Comparison of ENCODE assay signal across 1 cellular context in the genomic region with DNA sequence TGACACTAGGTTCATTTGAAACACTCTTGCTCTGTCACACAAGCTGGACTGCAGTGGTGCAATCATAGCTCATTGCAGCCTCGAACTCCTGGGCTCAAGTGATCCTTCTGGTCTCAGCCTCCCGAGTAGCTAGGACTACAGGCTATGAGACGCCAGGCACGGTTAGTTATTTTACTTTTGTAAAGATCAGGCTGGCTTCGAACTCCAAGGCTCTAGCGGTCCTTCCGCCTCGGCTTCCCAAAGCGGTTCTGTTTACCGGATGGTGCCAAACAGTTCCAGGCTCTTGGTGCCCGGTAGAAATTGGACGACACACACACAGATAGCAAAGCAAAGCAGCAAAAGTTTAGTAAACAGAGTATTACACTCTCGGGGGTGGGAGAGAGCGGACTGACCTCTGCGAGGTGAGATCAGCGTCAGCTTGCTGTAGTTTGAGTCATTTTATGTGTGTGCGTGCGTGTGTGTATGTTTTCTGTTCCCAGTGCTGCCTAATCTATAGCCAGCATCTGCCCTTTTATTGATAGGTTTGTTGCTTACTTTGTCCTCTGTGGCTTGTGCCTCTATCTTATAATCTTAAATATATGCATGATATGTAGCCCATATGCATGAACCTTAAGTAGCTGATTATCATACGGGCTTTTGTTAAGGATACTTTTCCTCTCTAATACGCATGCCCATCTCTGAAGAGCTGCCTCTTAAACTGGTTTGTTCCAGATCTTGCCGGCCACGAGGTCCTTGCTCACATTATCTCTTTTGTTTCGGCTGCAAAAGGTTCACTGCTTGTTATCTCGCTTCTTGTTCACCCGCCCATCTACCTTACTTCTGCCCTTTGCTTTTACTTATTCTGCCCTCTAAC.
TF ChIP-seq lines count a peak whose summit lies in the region.

No MANE protein-coding gene starts in this region.

TF ChIP-seq in HEK293, 187 proteins besides CTCF, POLR2A, EP300 and RAD21 (continued from another document and continues in another):
- TF ChIP-seq, protein P1, sequence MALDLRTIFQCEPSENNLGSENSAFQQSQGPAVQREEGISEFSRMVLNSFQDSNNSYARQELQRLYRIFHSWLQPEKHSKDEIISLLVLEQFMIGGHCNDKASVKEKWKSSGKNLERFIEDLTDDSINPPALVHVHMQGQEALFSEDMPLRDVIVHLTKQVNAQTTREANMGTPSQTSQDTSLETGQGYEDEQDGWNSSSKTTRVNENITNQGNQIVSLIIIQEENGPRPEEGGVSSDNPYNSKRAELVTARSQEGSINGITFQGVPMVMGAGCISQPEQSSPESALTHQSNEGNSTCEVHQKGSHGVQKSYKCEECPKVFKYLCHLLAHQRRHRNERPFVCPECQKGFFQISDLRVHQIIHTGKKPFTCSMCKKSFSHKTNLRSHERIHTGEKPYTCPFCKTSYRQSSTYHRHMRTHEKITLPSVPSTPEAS (tag by site-specific recombination; IDR thresholded peaks at IDR 0.05), result peak; percentile 91
- TF ChIP-seq, protein P2, sequence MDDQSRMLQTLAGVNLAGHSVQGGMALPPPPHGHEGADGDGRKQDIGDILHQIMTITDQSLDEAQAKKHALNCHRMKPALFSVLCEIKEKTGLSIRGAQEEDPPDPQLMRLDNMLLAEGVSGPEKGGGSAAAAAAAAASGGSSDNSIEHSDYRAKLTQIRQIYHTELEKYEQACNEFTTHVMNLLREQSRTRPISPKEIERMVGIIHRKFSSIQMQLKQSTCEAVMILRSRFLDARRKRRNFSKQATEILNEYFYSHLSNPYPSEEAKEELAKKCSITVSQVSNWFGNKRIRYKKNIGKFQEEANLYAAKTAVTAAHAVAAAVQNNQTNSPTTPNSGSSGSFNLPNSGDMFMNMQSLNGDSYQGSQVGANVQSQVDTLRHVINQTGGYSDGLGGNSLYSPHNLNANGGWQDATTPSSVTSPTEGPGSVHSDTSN (CRISPR knock-in tag; IDR thresholded peaks at IDR 0.05), result no peak
- TF ChIP-seq ZNF121 (tag by site-specific recombination; IDR thresholded peaks at IDR 0.05), result no peak
- TF ChIP-seq ZNF324 (tag by site-specific recombination; IDR thresholded peaks at IDR 0.05), result no peak
- TF ChIP-seq ZBTB7A (tag by site-specific recombination; IDR thresholded peaks at IDR 0.05; ENCODE audit: low read depth), result no peak
- TF ChIP-seq, protein P3, sequence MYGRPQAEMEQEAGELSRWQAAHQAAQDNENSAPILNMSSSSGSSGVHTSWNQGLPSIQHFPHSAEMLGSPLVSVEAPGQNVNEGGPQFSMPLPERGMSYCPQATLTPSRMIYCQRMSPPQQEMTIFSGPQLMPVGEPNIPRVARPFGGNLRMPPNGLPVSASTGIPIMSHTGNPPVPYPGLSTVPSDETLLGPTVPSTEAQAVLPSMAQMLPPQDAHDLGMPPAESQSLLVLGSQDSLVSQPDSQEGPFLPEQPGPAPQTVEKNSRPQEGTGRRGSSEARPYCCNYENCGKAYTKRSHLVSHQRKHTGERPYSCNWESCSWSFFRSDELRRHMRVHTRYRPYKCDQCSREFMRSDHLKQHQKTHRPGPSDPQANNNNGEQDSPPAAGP (tag by site-specific recombination; IDR thresholded peaks at IDR 0.05), result no peak
- TF ChIP-seq SCRT1 (tag by site-specific recombination; IDR thresholded peaks at IDR 0.05; ENCODE audit: borderline replicate concordance), result no peak
- no peak for TF ChIP-seq GLI4 (tag by site-specific recombination; IDR thresholded peaks at IDR 0.05)
- TF ChIP-seq ZNF202 (tag by site-specific recombination; IDR thresholded peaks at IDR 0.05; ENCODE audit: borderline replicate concordance), result no peak
- TF ChIP-seq ZNF335 (tag by site-specific recombination; conservative IDR thresholded peaks at IDR 0.05), result peak; percentile 89
- TF ChIP-seq, protein P4, sequence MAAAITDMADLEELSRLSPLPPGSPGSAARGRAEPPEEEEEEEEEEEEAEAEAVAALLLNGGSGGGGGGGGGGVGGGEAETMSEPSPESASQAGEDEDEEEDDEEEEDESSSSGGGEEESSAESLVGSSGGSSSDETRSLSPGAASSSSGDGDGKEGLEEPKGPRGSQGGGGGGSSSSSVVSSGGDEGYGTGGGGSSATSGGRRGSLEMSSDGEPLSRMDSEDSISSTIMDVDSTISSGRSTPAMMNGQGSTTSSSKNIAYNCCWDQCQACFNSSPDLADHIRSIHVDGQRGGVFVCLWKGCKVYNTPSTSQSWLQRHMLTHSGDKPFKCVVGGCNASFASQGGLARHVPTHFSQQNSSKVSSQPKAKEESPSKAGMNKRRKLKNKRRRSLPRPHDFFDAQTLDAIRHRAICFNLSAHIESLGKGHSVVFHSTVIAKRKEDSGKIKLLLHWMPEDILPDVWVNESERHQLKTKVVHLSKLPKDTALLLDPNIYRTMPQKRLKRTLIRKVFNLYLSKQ (tag by site-specific recombination; IDR thresholded peaks at IDR 0.05; ENCODE audit: borderline replicate concordance), result no peak
- TF ChIP-seq ZNF2 (tag by site-specific recombination; IDR thresholded peaks at IDR 0.05), result no peak; the same call in 1 of the 2 replicates
- TF ChIP-seq KLF10 (tag by site-specific recombination; IDR thresholded peaks at IDR 0.05), result no peak
- no peak for TF ChIP-seq ZNF24 (tag by site-specific recombination; IDR thresholded peaks at IDR 0.05)
- peak; percentile 50; the same call in 1 of the 2 replicates for TF ChIP-seq ZNF501 (tag by site-specific recombination; IDR thresholded peaks at IDR 0.05)
- TF ChIP-seq ZNF670 (tag by site-specific recombination; IDR thresholded peaks at IDR 0.05; ENCODE audit: low read depth), result no peak
- no peak for TF ChIP-seq ZNF248 (tag by site-specific recombination; IDR thresholded peaks at IDR 0.05)
- TF ChIP-seq, protein P5, sequence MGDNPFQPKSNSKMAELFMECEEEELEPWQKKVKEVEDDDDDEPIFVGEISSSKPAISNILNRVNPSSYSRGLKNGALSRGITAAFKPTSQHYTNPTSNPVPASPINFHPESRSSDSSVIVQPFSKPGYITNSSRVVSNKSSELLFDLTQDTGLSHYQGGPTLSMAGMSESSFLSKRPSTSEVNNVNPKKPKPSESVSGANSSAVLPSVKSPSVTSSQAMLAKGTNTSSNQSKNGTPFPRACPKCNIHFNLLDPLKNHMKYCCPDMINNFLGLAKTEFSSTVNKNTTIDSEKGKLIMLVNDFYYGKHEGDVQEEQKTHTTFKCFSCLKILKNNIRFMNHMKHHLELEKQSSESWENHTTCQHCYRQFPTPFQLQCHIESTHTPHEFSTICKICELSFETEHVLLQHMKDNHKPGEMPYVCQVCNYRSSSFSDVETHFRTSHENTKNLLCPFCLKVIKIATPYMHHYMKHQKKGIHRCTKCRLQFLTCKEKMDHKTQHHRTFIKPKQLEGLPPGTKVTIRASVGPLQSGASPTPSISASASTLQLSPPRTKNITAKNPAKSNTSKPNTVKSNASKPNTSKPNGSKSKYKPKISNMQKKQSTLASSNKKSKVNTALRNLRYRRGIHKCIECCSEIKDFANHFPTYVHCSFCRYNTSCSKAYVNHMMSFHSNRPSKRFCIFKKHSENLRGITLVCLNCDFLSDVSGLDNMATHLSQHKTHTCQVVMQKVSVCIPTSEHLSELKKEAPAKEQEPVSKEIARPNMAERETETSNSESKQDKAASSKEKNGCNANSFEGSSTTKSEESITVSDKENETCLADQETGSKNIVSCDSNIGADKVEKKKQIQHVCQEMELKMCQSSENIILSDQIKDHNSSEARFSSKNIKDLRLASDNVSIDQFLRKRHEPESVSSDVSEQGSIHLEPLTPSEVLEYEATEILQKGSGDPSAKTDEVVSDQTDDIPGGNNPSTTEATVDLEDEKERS (tag by site-specific recombination; IDR thresholded peaks at IDR 0.05), result no peak
- TF ChIP-seq TCF7L2 (IDR thresholded peaks at IDR 0.05; ENCODE audit: borderline replicate concordance, low read depth, low read length), result no peak
- TF ChIP-seq ZNF561 (tag by site-specific recombination; IDR thresholded peaks at IDR 0.05; ENCODE audit: borderline replicate concordance), result peak; percentile 20; the same call in 1 of the 2 replicates
- TF ChIP-seq, protein P6, sequence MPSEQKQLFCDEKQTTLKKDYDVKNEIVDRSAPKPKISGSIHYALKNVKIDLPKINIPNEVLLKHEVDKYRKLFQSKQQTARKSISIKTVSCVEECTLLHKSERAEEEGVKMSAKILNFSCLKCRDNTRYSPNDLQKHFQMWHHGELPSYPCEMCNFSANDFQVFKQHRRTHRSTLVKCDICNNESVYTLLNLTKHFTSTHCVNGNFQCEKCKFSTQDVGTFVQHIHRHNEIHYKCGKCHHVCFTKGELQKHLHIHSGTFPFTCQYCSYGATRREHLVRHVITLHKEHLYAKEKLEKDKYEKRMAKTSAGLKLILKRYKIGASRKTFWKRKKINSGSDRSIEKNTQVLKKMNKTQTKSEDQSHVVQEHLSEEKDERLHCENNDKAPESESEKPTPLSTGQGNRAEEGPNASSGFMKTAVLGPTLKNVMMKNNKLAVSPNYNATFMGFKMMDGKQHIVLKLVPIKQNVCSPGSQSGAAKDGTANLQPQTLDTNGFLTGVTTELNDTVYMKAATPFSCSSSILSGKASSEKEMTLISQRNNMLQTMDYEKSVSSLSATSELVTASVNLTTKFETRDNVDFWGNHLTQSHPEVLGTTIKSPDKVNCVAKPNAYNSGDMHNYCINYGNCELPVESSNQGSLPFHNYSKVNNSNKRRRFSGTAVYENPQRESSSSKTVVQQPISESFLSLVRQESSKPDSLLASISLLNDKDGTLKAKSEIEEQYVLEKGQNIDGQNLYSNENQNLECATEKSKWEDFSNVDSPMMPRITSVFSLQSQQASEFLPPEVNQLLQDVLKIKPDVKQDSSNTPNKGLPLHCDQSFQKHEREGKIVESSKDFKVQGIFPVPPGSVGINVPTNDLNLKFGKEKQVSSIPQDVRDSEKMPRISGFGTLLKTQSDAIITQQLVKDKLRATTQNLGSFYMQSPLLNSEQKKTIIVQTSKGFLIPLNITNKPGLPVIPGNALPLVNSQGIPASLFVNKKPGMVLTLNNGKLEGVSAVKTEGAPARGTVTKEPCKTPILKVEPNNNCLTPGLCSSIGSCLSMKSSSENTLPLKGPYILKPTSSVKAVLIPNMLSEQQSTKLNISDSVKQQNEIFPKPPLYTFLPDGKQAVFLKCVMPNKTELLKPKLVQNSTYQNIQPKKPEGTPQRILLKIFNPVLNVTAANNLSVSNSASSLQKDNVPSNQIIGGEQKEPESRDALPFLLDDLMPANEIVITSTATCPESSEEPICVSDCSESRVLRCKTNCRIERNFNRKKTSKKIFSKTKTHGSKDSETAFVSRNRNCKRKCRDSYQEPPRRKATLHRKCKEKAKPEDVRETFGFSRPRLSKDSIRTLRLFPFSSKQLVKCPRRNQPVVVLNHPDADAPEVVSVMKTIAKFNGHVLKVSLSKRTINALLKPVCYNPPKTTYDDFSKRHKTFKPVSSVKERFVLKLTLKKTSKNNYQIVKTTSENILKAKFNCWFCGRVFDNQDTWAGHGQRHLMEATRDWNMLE (tag by site-specific recombination; conservative IDR thresholded peaks at IDR 0.05; ENCODE audit: low read depth), result no peak
- no peak for TF ChIP-seq ZNF157 (tag by site-specific recombination; IDR thresholded peaks at IDR 0.05)
- peak; percentile 54; the same call in 1 of the 2 replicates for TF ChIP-seq KLF8 (tag by site-specific recombination; IDR thresholded peaks at IDR 0.05)
- TF ChIP-seq, protein P7, sequence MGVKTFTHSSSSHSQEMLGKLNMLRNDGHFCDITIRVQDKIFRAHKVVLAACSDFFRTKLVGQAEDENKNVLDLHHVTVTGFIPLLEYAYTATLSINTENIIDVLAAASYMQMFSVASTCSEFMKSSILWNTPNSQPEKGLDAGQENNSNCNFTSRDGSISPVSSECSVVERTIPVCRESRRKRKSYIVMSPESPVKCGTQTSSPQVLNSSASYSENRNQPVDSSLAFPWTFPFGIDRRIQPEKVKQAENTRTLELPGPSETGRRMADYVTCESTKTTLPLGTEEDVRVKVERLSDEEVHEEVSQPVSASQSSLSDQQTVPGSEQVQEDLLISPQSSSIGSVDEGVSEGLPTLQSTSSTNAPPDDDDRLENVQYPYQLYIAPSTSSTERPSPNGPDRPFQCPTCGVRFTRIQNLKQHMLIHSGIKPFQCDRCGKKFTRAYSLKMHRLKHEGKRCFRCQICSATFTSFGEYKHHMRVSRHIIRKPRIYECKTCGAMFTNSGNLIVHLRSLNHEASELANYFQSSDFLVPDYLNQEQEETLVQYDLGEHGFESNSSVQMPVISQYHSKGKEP (tag by site-specific recombination; IDR thresholded peaks at IDR 0.05), result no peak
- peak; percentile 95 for TF ChIP-seq FEZF1 (tag by site-specific recombination; IDR thresholded peaks at IDR 0.05)
- TF ChIP-seq ZNF433 (tag by site-specific recombination; IDR thresholded peaks at IDR 0.05; ENCODE audit: low read depth), result no peak
- no peak for TF ChIP-seq ZNF292 (tag by site-specific recombination; IDR thresholded peaks at IDR 0.05; ENCODE audit: borderline replicate concordance, low read depth)
- TF ChIP-seq ZNF777 (tag by site-specific recombination; IDR thresholded peaks at IDR 0.05; ENCODE audit: borderline replicate concordance), result no peak
- TF ChIP-seq, protein P8, sequence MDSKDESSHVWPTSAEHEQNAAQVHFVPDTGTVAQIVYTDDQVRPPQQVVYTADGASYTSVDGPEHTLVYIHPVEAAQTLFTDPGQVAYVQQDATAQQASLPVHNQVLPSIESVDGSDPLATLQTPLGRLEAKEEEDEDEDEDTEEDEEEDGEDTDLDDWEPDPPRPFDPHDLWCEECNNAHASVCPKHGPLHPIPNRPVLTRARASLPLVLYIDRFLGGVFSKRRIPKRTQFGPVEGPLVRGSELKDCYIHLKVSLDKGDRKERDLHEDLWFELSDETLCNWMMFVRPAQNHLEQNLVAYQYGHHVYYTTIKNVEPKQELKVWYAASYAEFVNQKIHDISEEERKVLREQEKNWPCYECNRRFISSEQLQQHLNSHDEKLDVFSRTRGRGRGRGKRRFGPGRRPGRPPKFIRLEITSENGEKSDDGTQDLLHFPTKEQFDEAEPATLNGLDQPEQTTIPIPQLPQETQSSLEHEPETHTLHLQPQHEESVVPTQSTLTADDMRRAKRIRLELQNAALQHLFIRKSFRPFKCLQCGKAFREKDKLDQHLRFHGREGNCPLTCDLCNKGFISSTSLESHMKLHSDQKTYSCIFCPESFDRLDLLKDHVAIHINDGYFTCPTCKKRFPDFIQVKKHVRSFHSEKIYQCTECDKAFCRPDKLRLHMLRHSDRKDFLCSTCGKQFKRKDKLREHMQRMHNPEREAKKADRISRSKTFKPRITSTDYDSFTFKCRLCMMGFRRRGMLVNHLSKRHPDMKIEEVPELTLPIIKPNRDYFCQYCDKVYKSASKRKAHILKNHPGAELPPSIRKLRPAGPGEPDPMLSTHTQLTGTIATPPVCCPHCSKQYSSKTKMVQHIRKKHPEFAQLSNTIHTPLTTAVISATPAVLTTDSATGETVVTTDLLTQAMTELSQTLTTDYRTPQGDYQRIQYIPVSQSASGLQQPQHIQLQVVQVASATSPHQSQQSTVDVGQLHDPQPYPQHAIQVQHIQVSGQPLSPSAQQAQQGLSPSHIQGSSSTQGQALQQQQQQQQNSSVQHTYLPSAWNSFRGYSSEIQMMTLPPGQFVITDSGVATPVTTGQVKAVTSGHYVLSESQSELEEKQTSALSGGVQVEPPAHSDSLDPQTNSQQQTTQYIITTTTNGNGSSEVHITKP (tag by site-specific recombination; IDR thresholded peaks at IDR 0.05), result peak; percentile 70
- TF ChIP-seq, protein P9, sequence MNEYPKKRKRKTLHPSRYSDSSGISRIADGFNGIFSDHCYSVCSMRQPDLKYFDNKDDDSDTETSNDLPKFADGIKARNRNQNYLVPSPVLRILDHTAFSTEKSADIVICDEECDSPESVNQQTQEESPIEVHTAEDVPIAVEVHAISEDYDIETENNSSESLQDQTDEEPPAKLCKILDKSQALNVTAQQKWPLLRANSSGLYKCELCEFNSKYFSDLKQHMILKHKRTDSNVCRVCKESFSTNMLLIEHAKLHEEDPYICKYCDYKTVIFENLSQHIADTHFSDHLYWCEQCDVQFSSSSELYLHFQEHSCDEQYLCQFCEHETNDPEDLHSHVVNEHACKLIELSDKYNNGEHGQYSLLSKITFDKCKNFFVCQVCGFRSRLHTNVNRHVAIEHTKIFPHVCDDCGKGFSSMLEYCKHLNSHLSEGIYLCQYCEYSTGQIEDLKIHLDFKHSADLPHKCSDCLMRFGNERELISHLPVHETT (tag by site-specific recombination; IDR thresholded peaks at IDR 0.05), result peak; percentile 16; the same call in 1 of the 2 replicates
- peak; percentile 66; the same call in 1 of the 2 replicates for TF ChIP-seq ZNF366 (tag by site-specific recombination; conservative IDR thresholded peaks at IDR 0.05)
